ENCODE assay signal across 8 cellular contexts in the genomic region with DNA sequence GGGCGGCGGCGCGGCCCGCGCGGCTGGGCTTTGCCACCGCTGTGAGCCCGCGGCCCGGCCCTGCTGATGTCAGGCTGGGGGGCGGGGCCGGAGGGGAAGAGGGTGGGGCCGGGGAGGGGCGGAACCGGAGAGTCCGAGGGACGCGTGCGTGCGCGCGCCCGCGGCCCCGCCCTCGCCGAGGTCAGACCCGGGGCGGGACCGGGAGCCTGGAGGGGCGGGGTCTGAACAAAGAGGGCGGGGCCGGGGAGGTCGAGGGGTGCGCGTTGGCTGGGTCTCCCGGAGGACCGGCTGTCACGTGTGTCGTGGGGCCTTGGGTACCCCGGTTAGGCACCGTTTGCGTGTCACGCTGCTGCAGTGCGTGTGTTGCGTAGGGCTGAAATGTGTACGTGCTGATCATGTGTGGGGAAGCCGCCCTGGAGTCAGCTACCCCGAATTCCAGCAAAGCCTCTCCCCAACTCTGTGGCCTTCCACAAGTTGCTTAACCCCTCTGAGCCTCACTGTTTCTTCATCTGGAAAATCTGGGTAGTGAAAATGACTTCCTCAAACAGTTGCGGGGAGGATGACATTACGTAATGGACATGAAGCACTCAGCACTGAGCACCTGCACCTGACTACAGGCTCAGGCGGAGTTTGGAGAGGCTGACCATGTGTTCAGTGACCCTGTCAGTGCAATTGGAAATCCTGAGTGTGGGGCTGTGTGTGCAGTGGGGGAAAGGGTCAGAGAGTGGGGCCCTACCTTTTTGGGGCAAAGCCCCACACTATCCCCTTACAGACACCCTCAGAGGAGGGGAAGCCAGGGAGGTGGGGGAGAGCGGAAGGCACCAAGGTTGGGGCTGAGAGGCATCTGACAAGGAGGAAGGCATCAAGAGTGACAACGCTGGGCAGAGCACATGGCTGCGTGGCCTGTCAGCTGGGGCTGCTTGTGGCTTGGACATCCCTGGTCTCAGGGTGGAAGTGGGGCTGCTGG. TPM values are rescaled to one million over a fixed set of nuclear protein-coding genes. Genes with fewer than 3 reads are reported as not detected.
DNase-seq lines count a peak whose midpoint lies in the region; ATAC-seq and TF ChIP-seq lines count a peak whose summit lies in the region.

TSS of gene RALGDS (minus strand) at position 41 of the 967 bp plus-strand sequence. CDS start 86 bp downstream, outside the sequence.

- CTCF ChIA-PET in BJ (lab: Yijun Ruan, JAX): interaction anchor here (25.9 kb wide), 1 partner anchor 26 kb away, joined by 505 read pairs; no protein-coding TSS in a partner anchor

- POLR2A ChIA-PET in BJ (lab: Charles Lee): no interaction called here

- DNase-seq in BJ (ENCODE audit: low read depth): no peak
- DNase-seq in NK-92 treated with Interleukin-12 subunit alpha and Interleukin-12 subunit beta, amount 100 ng/mL, for 24 hours (lab: John Stamatoyannopoulos, UW): peak; percentile 71
- DNase-seq in activated CD8-positive, alpha-beta memory T cell treated with anti-CD3 and anti-CD28 coated beads for 24 hours: peak; percentile 94
- DNase-seq in effector CD8-positive, alpha-beta T cell (lab: John Stamatoyannopoulos, UW): peak; percentile 93
- DNase-seq in lung microvascular endothelial cell (ENCODE audit: low read depth in 2 of 2): peak; percentile 87 to 92
- peak; percentile 84 to 87 (median 86) for DNase-seq in stimulated activated CD4-positive, alpha-beta T cell treated with anti-CD3 and anti-CD28 coated beads, TNF-alpha, amount 100 ng/mL, for 4 hours (ENCODE audit: low read depth in 3 of 3)

- H3K36me3 ChIP-seq in BJ (ENCODE audit: control insufficient read depth, insufficient read depth, low read length): no peaks in the 10 kb centered on the region; the same call in 1 of the 2 replicates

- ATAC-seq in GM19397 (IDR thresholded peaks at IDR 0.05; ENCODE audit: unreplicated experiment) (peak; percentile 70), HG03565 (IDR thresholded peaks at IDR 0.05; ENCODE audit: unreplicated experiment) (peak; percentile 55)

- TF ChIP-seq CTCF in BJ (IDR thresholded peaks at IDR 0.05; ENCODE audit: insufficient read depth, low read depth, low read length): no peak

- peak within 1 kb of the TSS; percentile 57 for H3K4me3 ChIP-seq in BJ (ENCODE audit: low read depth, low read length)

- no peaks in the 10 kb centered on the region for H3K27me3 ChIP-seq in BJ (ENCODE audit: control insufficient read depth, insufficient read depth, low read length)

RNA-seq across cellular contexts. Expression of gene RALGDS, which starts in this region (rescaled TPM):
- polyA plus RNA-seq in BJ (2011; rRNA removed): 18.0 and 25.1 TPM in 2 replicates
- polyA minus RNA-seq in BJ (2011; rRNA and poly(A)+ RNA removed): 11.6 and 12.0 TPM in 2 replicates
- total RNA-seq in lung microvascular endothelial cell: 27.0 and 37.5 TPM in 2 replicates
